ENCODE assay signal across 32 cellular contexts in the genomic region with DNA sequence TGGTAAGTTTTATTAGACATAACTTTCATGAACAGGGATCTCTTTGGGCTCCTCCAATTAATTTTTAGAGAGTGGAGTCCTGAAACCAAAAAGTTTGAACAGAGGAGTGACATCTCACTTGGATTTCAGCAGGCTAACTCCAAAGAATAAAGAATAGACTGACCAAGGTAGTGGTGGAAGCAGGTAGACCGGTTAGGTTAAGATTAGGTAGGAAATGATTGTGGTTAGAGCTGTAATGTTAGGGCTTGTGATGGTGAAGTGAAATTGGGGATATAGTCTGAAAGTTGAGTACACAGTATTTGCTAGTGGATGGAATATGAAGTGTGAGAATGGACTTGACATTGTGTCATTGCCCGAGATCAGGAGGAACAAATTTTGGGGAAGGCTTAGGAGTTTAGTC.
"Had no signal": no experiment of that assay in that cellular context is flagged by ENCODE, and none has a peak within 500 bp of the region (broad histone marks: within the 10 kb centered on the region; RNA-seq: fewer than 3 reads in every experiment).

No MANE protein-coding gene starts in this region.

- H3K27me3 ChIP-seq: adrenal gland, body of pancreas, esophagus muscularis mucosa, foreskin keratinocyte, heart right ventricle, pancreas, right atrium auricular region, stomach, thyroid gland, upper lobe of right lung had no signal

- H3K4me3 Mint-ChIP-seq: activated naive CD4-positive, alpha-beta T cell treated with anti-CD3 and anti-CD28 coated beads for 36 hours; activated naive CD8-positive, alpha-beta T cell treated with anti-CD3 and anti-CD28 coated beads for 36 hours; endodermal cell; nephron progenitor cell; stimulated activated memory B cell treated with anti-CD40 and anti-IgM and Interleukin-4, amounts not matched to agents 10 μg/mL and 1 μg/mL and 100 μg/mL, for 72 hours; T-helper 2 cell treated with Interferon-gamma antibody and Interleukin-4, amounts not matched to agents 5 μg/mL and 100 μg/mL, for 36 hours had no signal

- H3K27ac ChIP-seq: adrenal gland, body of pancreas, esophagus muscularis mucosa, foreskin keratinocyte, pancreas, stomach, thyroid gland, upper lobe of right lung, VCaP had no signal

- DNase-seq: activated CD4-positive, alpha-beta T cell treated with anti-CD3 and anti-CD28 coated beads for 48 hours; activated CD4-positive, alpha-beta T cell treated with anti-CD3 and anti-CD28 coated beads, Interleukin-2, amount 50 U/mL, for 48 hours; activated CD8-positive, alpha-beta memory T cell treated with anti-CD3 and anti-CD28 coated beads for 24 hours; activated effector memory CD4-positive, alpha-beta T cell treated with Interleukin-2 at 50 U/mL for 16 hours; activated naive CD4-positive, alpha-beta T cell treated with anti-CD3 and anti-CD28 coated beads for 36 hours; activated naive CD8-positive, alpha-beta T cell treated with anti-CD3 and anti-CD28 coated beads for 36 hours; adrenal gland; aorta; body of pancreas; central memory CD4-positive, alpha-beta T cell; endodermal cell; foreskin keratinocyte; heart right ventricle; kidney glomerular epithelial cell; naive B cell; nephron progenitor cell; pancreas; stimulated activated CD4-positive, alpha-beta T cell treated with anti-CD3 and anti-CD28 coated beads, Interleukin-1b, Interleukin-23, amount 100 ng/mL, for 48 hours; stimulated activated CD4-positive, alpha-beta T cell treated with anti-CD3 and anti-CD28 coated beads, Interleukin-4, amount 100 ng/mL, for 4 hours; stimulated activated CD8-positive, alpha-beta memory T cell treated with anti-CD3 and anti-CD28 coated beads, Interleukin-4, amount 100 ng/mL, for 48 hours; stomach; T-helper 1 cell; thyroid gland; upper lobe of right lung had no signal

- ATAC-seq: activated CD4-positive, CD25-positive, alpha-beta regulatory T cell treated with anti-CD3 and anti-CD28 coated beads, Interleukin-2, amount 50 U/mL, for 24 hours; body of pancreas; foreskin keratinocyte; pancreas; stimulated activated memory B cell treated with anti-CD40 and anti-IgM and Interleukin-4, amounts not matched to agents 10 μg/mL and 1 μg/mL and 100 μg/mL, for 72 hours; upper lobe of right lung had no signal

- H3K27me3 Mint-ChIP-seq: activated naive CD8-positive, alpha-beta T cell treated with anti-CD3 and anti-CD28 coated beads for 36 hours; naive B cell; stimulated activated memory B cell treated with anti-CD40 and anti-IgM and Interleukin-4, amounts not matched to agents 10 μg/mL and 1 μg/mL and 100 μg/mL, for 72 hours had no signal

- H3K4me3 ChIP-seq: adrenal gland, body of pancreas, esophagus muscularis mucosa, heart right ventricle, lung, pancreas, right atrium auricular region, smooth muscle cell, stomach, thyroid gland, upper lobe of right lung had no signal

- H3K9me3 ChIP-seq: adrenal gland, body of pancreas, esophagus muscularis mucosa, heart right ventricle, pancreas, right atrium auricular region, stomach, thyroid gland, upper lobe of right lung had no signal

- H3K9me3 Mint-ChIP-seq: activated naive CD4-positive, alpha-beta T cell treated with anti-CD3 and anti-CD28 coated beads for 36 hours; naive B cell; stimulated activated memory B cell treated with anti-CD40 and anti-IgM and Interleukin-4, amounts not matched to agents 10 μg/mL and 1 μg/mL and 100 μg/mL, for 72 hours; T-helper 2 cell treated with Interferon-gamma antibody and Interleukin-4, amounts not matched to agents 5 μg/mL and 100 μg/mL, for 36 hours had no signal

- H3K4me2 ChIP-seq: smooth muscle cell had no signal

- H3K36me3 ChIP-seq: adrenal gland, esophagus muscularis mucosa, pancreas, right atrium auricular region, stomach, thyroid gland, upper lobe of right lung had no signal

- H3K27ac Mint-ChIP-seq: activated naive CD4-positive, alpha-beta T cell treated with anti-CD3 and anti-CD28 coated beads for 36 hours; activated naive CD8-positive, alpha-beta T cell treated with anti-CD3 and anti-CD28 coated beads for 36 hours; endodermal cell; nephron progenitor cell; stimulated activated memory B cell treated with anti-CD40 and anti-IgM and Interleukin-4, amounts not matched to agents 10 μg/mL and 1 μg/mL and 100 μg/mL, for 72 hours; T-helper 2 cell treated with Interferon-gamma antibody and Interleukin-4, amounts not matched to agents 5 μg/mL and 100 μg/mL, for 36 hours had no signal
